Comparison of ENCODE assay signal across 2 cellular contexts in genomic region chr13:70339738-70340137, GRCh38.
A peak's percentile ranks its signal among the peaks of the same experiment; 100 is the strongest.
TF ChIP-seq lines count a peak whose summit lies in the region.

No MANE protein-coding gene starts in this region.

TF ChIP-seq in IMR-90, 13 proteins besides CTCF, POLR2A, EP300 and RAD21 (continued from another document):
- TF ChIP-seq RCOR1 (IDR thresholded peaks at IDR 0.05; ENCODE audit: insufficient replicate concordance, low read length) = no peak
- TF ChIP-seq BHLHE40 (IDR thresholded peaks at IDR 0.05; ENCODE audit: low read depth, low read length) = no peak
- TF ChIP-seq MXI1 (IDR thresholded peaks at IDR 0.05; ENCODE audit: borderline replicate concordance, low read depth, low read length) = no peak
- no peak for TF ChIP-seq MAZ (IDR thresholded peaks at IDR 0.05; ENCODE audit: borderline replicate concordance, low read depth, low read length)
- no peak for TF ChIP-seq USF2 (IDR thresholded peaks at IDR 0.05; ENCODE audit: low read depth, low read length)
- no peak for TF ChIP-seq FOS (IDR thresholded peaks at IDR 0.05; ENCODE audit: low read depth, low read length)
- TF ChIP-seq CEBPB (IDR thresholded peaks at IDR 0.05; ENCODE audit: low read depth, low read length) = no peak
- no peak for TF ChIP-seq MAFK (IDR thresholded peaks at IDR 0.05; ENCODE audit: low read depth, low read length)
- TF ChIP-seq, protein P1, sequence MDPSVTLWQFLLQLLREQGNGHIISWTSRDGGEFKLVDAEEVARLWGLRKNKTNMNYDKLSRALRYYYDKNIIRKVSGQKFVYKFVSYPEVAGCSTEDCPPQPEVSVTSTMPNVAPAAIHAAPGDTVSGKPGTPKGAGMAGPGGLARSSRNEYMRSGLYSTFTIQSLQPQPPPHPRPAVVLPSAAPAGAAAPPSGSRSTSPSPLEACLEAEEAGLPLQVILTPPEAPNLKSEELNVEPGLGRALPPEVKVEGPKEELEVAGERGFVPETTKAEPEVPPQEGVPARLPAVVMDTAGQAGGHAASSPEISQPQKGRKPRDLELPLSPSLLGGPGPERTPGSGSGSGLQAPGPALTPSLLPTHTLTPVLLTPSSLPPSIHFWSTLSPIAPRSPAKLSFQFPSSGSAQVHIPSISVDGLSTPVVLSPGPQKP (IDR thresholded peaks at IDR 0.05; ENCODE audit: borderline replicate concordance, low read depth, low read length) = no peak
- TF ChIP-seq CHD1 (IDR thresholded peaks at IDR 0.05; ENCODE audit: low read depth, low read length) = no peak

TF ChIP-seq in HepG2, 621 proteins besides CTCF, POLR2A, EP300 and RAD21 (continued from another document):
- peak; percentile 25; the same call in 1 of the 2 replicates for TF ChIP-seq SMC3 (IDR thresholded peaks at IDR 0.05; ENCODE audit: low read length)
- TF ChIP-seq HOXA5 (CRISPR knock-in tag; IDR thresholded peaks at IDR 0.05) = no peak
